Comparison of ENCODE assay signal across 8 cellular contexts in the genomic region with DNA sequence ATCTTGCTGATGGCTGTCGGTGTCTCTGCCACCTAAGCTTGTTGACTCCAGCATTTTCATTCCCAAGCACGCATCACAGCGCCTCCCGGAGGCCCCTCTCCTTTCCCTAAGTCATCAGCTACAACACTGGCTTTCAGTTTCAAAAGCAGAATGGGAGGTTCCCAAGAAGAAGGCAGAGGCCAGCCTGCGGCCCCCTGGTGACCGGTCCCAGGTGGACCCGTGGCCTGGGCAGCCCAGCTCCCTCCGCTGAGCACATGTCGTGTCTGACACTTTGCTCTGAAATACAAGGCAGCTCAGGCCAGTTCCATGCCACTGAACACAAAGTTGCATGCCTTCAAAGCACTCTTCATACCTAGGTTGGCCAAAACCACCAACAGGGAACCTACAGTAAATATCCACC. TPM values are rescaled to one million over a fixed set of nuclear protein-coding genes. Genes with fewer than 3 reads are reported as not detected.
DNase-seq lines count a peak whose midpoint lies in the region; ATAC-seq and TF ChIP-seq lines count a peak whose summit lies in the region.

No MANE protein-coding gene starts in this region.

- no peaks in the 10 kb centered on the region for H3K9me3 ChIP-seq in cardiac muscle cell (ENCODE audit: low read depth)

- no peak overlapping the region for H3K4me3 Mint-ChIP-seq in activated naive CD8-positive, alpha-beta T cell treated with anti-CD3 and anti-CD28 coated beads for 36 hours

- H3K36me3 ChIP-seq in cardiac muscle cell: peaks cover 7% of the 10 kb centered on the region

- no peaks in the 10 kb centered on the region for H3K27me3 Mint-ChIP-seq in activated naive CD8-positive, alpha-beta T cell treated with anti-CD3 and anti-CD28 coated beads for 36 hours

- ATAC-seq in GM18873 (IDR thresholded peaks at IDR 0.05; ENCODE audit: low FRiP score, unreplicated experiment): no peak
- ATAC-seq in HG03097 (IDR thresholded peaks at IDR 0.05; ENCODE audit: low FRiP score, unreplicated experiment): no peak

- H3K27me3 ChIP-seq in cardiac muscle cell: no peaks in the 10 kb centered on the region

- peaks cover 2% of the 10 kb centered on the region for H3K36me3 Mint-ChIP-seq in activated naive CD8-positive, alpha-beta T cell treated with anti-CD3 and anti-CD28 coated beads for 36 hours

- DNase-seq in GM03348 (ENCODE audit: low spot score) (peak; percentile 49), cardiac muscle cell (ENCODE audit: low read depth in 1 of 2, low spot score in 1 of 2) (peak in 1 of 2 donors; percentile 49), renal cortical epithelial cell (ENCODE audit: low read depth) (peak; percentile 60), SKM-1 (lab: John Stamatoyannopoulos, UW; ENCODE audit: unreplicated experiment) (no peak), NCI-H2227 treated with DMSO at 0.1 percent for 48 hours (lab: John Stamatoyannopoulos, UW) (no peak)
- no peak for DNase-seq in activated naive CD8-positive, alpha-beta T cell treated with anti-CD3 and anti-CD28 coated beads for 36 hours

- TF ChIP-seq CTCF in cardiac muscle cell (IDR thresholded peaks at IDR 0.05; ENCODE audit: low read depth, low read length): peak; percentile 53

- no peaks in the 10 kb centered on the region for H3K9me3 Mint-ChIP-seq in activated naive CD8-positive, alpha-beta T cell treated with anti-CD3 and anti-CD28 coated beads for 36 hours

- peak overlapping the region; percentile 2 for H3K4me3 ChIP-seq in cardiac muscle cell

- H3K27ac Mint-ChIP-seq in activated naive CD8-positive, alpha-beta T cell treated with anti-CD3 and anti-CD28 coated beads for 36 hours: peak overlapping the region; percentile 36

- peaks cover 83% of the 10 kb centered on the region for H3K4me1 ChIP-seq in cardiac muscle cell (ENCODE audit: low read depth)

- H3K4me1 Mint-ChIP-seq in activated naive CD8-positive, alpha-beta T cell treated with anti-CD3 and anti-CD28 coated beads for 36 hours: peaks cover 27% of the 10 kb centered on the region

- H3K27ac ChIP-seq in cardiac muscle cell: peak overlapping the region; percentile 91

RNA-seq across cellular contexts. Expression of a gene that starts 8.5 kb away (rescaled TPM):
- 10 to 100 TPM; 55.2 to 56.8 TPM for total RNA-seq in activated naive CD8-positive, alpha-beta T cell treated with anti-CD3 and anti-CD28 coated beads for 36 hours
- total RNA-seq in cardiac muscle cell (46.9 and 54.1 TPM in 2 replicates), renal cortical epithelial cell (1.7 and 5.4 TPM in 2 replicates)
- 25.7 and 31.1 TPM in 2 replicates for polyA plus RNA-seq in cardiac muscle cell

Comparison
In these comparisons a context has a peak if more than half of its experiments do, and no peak if none do; other contexts are left out.
1. DNase-seq: peak in GM03348 (single experiment) and renal cortical epithelial cell (single experiment); none in activated naive CD8-positive, alpha-beta T cell treated with anti-CD3 and anti-CD28 coated beads for 36 hours (single experiment), SKM-1 (single experiment) and NCI-H2227 treated with DMSO at 0.1 percent for 48 hours (single experiment).